Comparison of ENCODE assay signal across 19 cellular contexts in genomic region chr6:128663238-128663637, GRCh38.
DNase-seq lines count a peak whose midpoint lies in the region; ATAC-seq lines count a peak whose summit lies in the region.
"Had no signal": no experiment of that assay in that cellular context is flagged by ENCODE, and none has a peak within 500 bp of the region (broad histone marks: within the 10 kb centered on the region; RNA-seq: fewer than 3 reads in every experiment).

No MANE protein-coding gene starts in this region.

- no peak for DNase-seq in AG08395 (ENCODE audit: low spot score)
- DNase-seq in GDM1 (lab: John Stamatoyannopoulos, UW) = no peak
- DNase-seq in T1000 (lab: John Stamatoyannopoulos, UW) = no peak
- no peak for DNase-seq in activated T-cell treated with anti-CD3 and anti-CD28 coated beads for 4 hours
- DNase-seq: activated CD4-positive, CD25-positive, alpha-beta regulatory T cell; activated CD8-positive, alpha-beta T cell treated with anti-CD3 and anti-CD28 coated beads for 36 hours; activated naive CD4-positive, alpha-beta T cell treated with anti-CD3 and anti-CD28 coated beads, Interleukin-2, amount 10 ng/mL, durations not matched to agents 7 days and 5 days; activated T-cell treated with anti-CD3 and anti-CD28 coated beads, Interleukin-2, amount 50 U/mL, for 1 hour; C1 segment of cervical spinal cord; NCI-H1436; NCI-H2171; NCI-H526 treated with DMSO at 0.1 percent for 48 hours; RPMI8226; SK-N-SH had no signal

- ATAC-seq in GM18511 (IDR thresholded peaks at IDR 0.05; ENCODE audit: unreplicated experiment) (peak; percentile 82), GM19438 (IDR thresholded peaks at IDR 0.05; ENCODE audit: low read depth, unreplicated experiment) (peak; percentile 83), HG02798 (IDR thresholded peaks at IDR 0.05; ENCODE audit: poor library complexity, unreplicated experiment) (peak; percentile 73), HG03354 (IDR thresholded peaks at IDR 0.05; ENCODE audit: poor library complexity, severe bottlenecking, unreplicated experiment) (peak; percentile 89)
- ATAC-seq: activated CD8-positive, alpha-beta T cell treated with anti-CD3 and anti-CD28 coated beads for 36 hours; stimulated activated effector memory CD8-positive, alpha-beta T cell treated with anti-CD3 and anti-CD28 coated beads, Interleukin-12 subunit alpha, Interleukin-12 subunit beta, amount 100 ng/mL, for 72 hours had no signal
